ENCODE assay signal across 23 cellular contexts in the genomic region with DNA sequence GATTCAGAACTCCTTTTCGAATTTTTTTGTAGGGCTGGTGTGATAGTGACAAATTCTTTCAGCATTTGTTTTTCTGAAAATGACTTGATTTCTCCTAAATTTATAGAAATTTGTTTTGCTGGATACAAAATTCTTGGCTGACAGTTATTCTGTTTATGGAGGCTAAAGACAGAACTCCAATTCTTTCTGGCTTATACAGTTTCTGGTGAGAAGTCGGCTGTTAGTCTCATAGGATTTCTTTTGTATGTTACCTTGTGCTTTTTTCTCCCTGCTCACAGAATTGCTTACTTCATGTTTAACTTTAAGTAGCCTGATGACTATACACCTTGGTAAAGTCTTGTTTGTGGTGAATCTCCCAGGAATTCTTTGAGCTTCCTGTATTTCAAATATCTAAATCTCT.
A peak's percentile ranks its signal among the peaks of the same experiment; 100 is the strongest.
DNase-seq lines count a peak whose midpoint lies in the region; ATAC-seq, FAIRE-seq and TF ChIP-seq lines count a peak whose summit lies in the region.
"Had no signal": no experiment of that assay in that cellular context is flagged by ENCODE, and none has a peak within 500 bp of the region (broad histone marks: within the 10 kb centered on the region; RNA-seq: fewer than 3 reads in every experiment).

No MANE protein-coding gene starts in this region.

- no peak for TF ChIP-seq RAD21 in GM12878 (IDR thresholded peaks at IDR 0.05; ENCODE audit: insufficient read depth, low read depth, low read length)

- SMC1A ChIA-PET in GM12878 (lab: Charles Lee; ENCODE audit: uncharacterized antibody, unreplicated experiment) = no interaction called here

- WGBS in GM12878 (ENCODE audit: insufficient coverage, insufficient replicate concordance, low lambda C conversion rate, missing lambda C conversion rate) = 25% methylated on average over 2 of the region's 2 CpGs

- no peaks in the 10 kb centered on the region for H3K27me3 ChIP-seq in GM12878 (replicated peaks in 1 of 2; ENCODE audit: control insufficient read depth in 2 of 2, insufficient read depth in 2 of 2, low read length in 1 of 2)
- H3K27me3 ChIP-seq: BE2C, BLaER1 had no signal

- no peak for ATAC-seq in GM12878
- no peak for ATAC-seq in GM18502 (IDR thresholded peaks at IDR 0.05; ENCODE audit: poor library complexity, unreplicated experiment)
- ATAC-seq: A549; CD8-positive, alpha-beta T cell had no signal

- no peak overlapping the region for H3K9ac ChIP-seq in GM12878 (ENCODE audit: control insufficient read depth, insufficient read depth, low read length)
- H3K9ac ChIP-seq: BLaER1 had no signal

- H3K4me2 ChIP-seq in GM12878 (ENCODE audit: control insufficient read depth, insufficient read depth) = no peak overlapping the region
- H3K4me2 ChIP-seq: A549, BLaER1 had no signal

- in situ Hi-C loops in ACHN (cut with HindIII; ENCODE audit: low pct_ligation_motif_present, low pct_unique_long_range_greater_than_20kb, low sequenced_read_pairs) (no loop called here), GM12878 (cut with MboI) (no loop called here)

- H3K4me3 Mint-ChIP-seq in activated CD4-positive, alpha-beta T cell treated with anti-CD3 and anti-CD28 coated beads, Interleukin-2, amount 10 ng/mL, durations not matched to agents 7 days and 5 days = no peak overlapping the region
- H3K4me3 Mint-ChIP-seq: CD4-positive, alpha-beta T cell; CD8-positive, alpha-beta T cell had no signal

- no peak for FAIRE-seq in GM12878 (lab: Jason Lieb, UNC)
- FAIRE-seq: A549, D721Med, G401.6, GM12892, GM19239 had no signal

- H3K9me3 Mint-ChIP-seq in activated CD4-positive, alpha-beta T cell treated with anti-CD3 and anti-CD28 coated beads, Interleukin-2, amount 10 ng/mL, durations not matched to agents 7 days and 5 days = peaks cover 12% of the 10 kb centered on the region

- no peak for TF ChIP-seq EP300 in GM12878 (IDR thresholded peaks at IDR 0.05; ENCODE audit: borderline replicate concordance in 1 of 2, control insufficient read depth in 1 of 2, low read depth in 2 of 2, low read length in 2 of 2)

- peak; percentile 1 for DNase-seq in DMS53 (lab: John Stamatoyannopoulos, UW)
- no peak for DNase-seq in DMS53 treated with DMSO at 0.1 percent for 48 hours (lab: John Stamatoyannopoulos, UW; ENCODE audit: unreplicated experiment)
- peak; percentile 9 for DNase-seq in ACHN
- DNase-seq in OCI-M1 (lab: John Stamatoyannopoulos, UW) = peak; percentile 17
- no peak for DNase-seq in GM12878 (ENCODE audit: low read depth, low spot score)
- no peak for DNase-seq in activated CD4-positive, alpha-beta T cell treated with anti-CD3 and anti-CD28 coated beads, Interleukin-2, amount 10 ng/mL, durations not matched to agents 7 days and 5 days
- DNase-seq in NCI-H526 (lab: John Stamatoyannopoulos, UW) = no peak
- DNase-seq: BE2C; Caco-2; Calu3; CD4-positive, alpha-beta T cell; CD8-positive, alpha-beta T cell; DMS79 treated with DMSO at 0.1 percent for 48 hours; GF-D8 had no signal

- H3K4me3 ChIP-seq in GM12878 = no peak overlapping the region
- H3K4me3 ChIP-seq: A549, BLaER1 had no signal

- no peak for TF ChIP-seq CTCF in GM12878 (IDR thresholded peaks at IDR 0.05 in 2 of 3, conservative IDR thresholded peaks at IDR 0.05 in 1 of 3; ENCODE audit: control insufficient read depth in 2 of 3, extremely low read depth in 1 of 3, insufficient read depth in 1 of 3, low read depth in 3 of 3, low read length in 3 of 3)

- no peaks in the 10 kb centered on the region for H4K20me1 ChIP-seq in GM12878 (ENCODE audit: control insufficient read depth, insufficient read depth)
- H4K20me1 ChIP-seq: BLaER1 had no signal

- no peak overlapping the region for H3K27ac ChIP-seq in GM12878 (ENCODE audit: control insufficient read depth, insufficient read depth)
- H3K27ac ChIP-seq: 22Rv1, A549, BLaER1, C4-2B had no signal

- H3K9me3 ChIP-seq in GM12878 (replicated peaks; ENCODE audit: control insufficient read depth, insufficient read depth, low read length) = no peaks in the 10 kb centered on the region; the same call in 2 of the 3 replicates
- H3K9me3 ChIP-seq: A549, BE2C, BLaER1 had no signal

- no TSS peak for BruUV-seq in GM12878 (replicated peaks; lab: Mats Ljungman, UMichigan)

- no peak for TF ChIP-seq POLR2A in GM12878 (IDR thresholded peaks at IDR 0.05; ENCODE audit: low read depth, low read length)

- no peaks in the 10 kb centered on the region for H3K36me3 ChIP-seq in GM12878 (ENCODE audit: control insufficient read depth in 2 of 2, insufficient read depth in 2 of 2, low read length in 1 of 2)
- H3K36me3 ChIP-seq: BE2C, BLaER1 had no signal

- no peak overlapping the region for H3K27ac Mint-ChIP-seq in activated CD4-positive, alpha-beta T cell treated with anti-CD3 and anti-CD28 coated beads, Interleukin-2, amount 10 ng/mL, durations not matched to agents 7 days and 5 days
- H3K27ac Mint-ChIP-seq: CD4-positive, alpha-beta T cell; CD8-positive, alpha-beta T cell had no signal

- no peaks in the 10 kb centered on the region for H3K4me1 ChIP-seq in GM12878 (ENCODE audit: control insufficient read depth, insufficient read depth, low read length)
- H3K4me1 ChIP-seq: A549, BE2C, BLaER1, Caco-2 had no signal

- H3K36me3 Mint-ChIP-seq in activated CD4-positive, alpha-beta T cell treated with anti-CD3 and anti-CD28 coated beads, Interleukin-2, amount 10 ng/mL, durations not matched to agents 7 days and 5 days (ENCODE audit: low read depth) = no peaks in the 10 kb centered on the region
- H3K36me3 Mint-ChIP-seq: CD8-positive, alpha-beta T cell had no signal

- no peaks in the 10 kb centered on the region for H3K79me2 ChIP-seq in GM12878 (ENCODE audit: control insufficient read depth, insufficient read depth, low read length)

- POLR2A ChIA-PET in GM12878 (lab: Charles Lee) = no interaction called here
- POLR2A ChIA-PET in activated CD4-positive, alpha-beta T cell treated with anti-CD3 and anti-CD28 coated beads, Interleukin-2, amount 10 ng/mL, durations not matched to agents 7 days and 5 days (lab: Charles Lee) = no interaction called here

- intact Hi-C loops in GM12878 (cut with micrococcal nuclease; ENCODE audit: unreplicated experiment) = no loop called here

- H2AFZ ChIP-seq in GM12878 (ENCODE audit: control insufficient read depth, low read depth, low read length) = no peak overlapping the region

- CTCF ChIA-PET in GM12878 (lab: Yijun Ruan, JAX) = no interaction called here
- CTCF ChIA-PET in activated CD4-positive, alpha-beta T cell treated with anti-CD3 and anti-CD28 coated beads, Interleukin-2, amount 10 ng/mL, durations not matched to agents 7 days and 5 days (lab: Charles Lee) = no interaction called here

- H3K4me1 Mint-ChIP-seq in activated CD4-positive, alpha-beta T cell treated with anti-CD3 and anti-CD28 coated beads, Interleukin-2, amount 10 ng/mL, durations not matched to agents 7 days and 5 days = no peaks in the 10 kb centered on the region

- RAD21 ChIA-PET in GM12878 (lab: Charles Lee; ENCODE audit: unreplicated experiment) = no interaction called here

- no peaks in the 10 kb centered on the region for H3K27me3 Mint-ChIP-seq in activated CD4-positive, alpha-beta T cell treated with anti-CD3 and anti-CD28 coated beads, Interleukin-2, amount 10 ng/mL, durations not matched to agents 7 days and 5 days
- H3K27me3 Mint-ChIP-seq: CD4-positive, alpha-beta T cell had no signal

TF ChIP-seq in GM12878, 131 proteins besides CTCF, POLR2A, EP300 and RAD21:
- TF ChIP-seq PAX5 (IDR thresholded peaks at IDR 0.05; ENCODE audit: borderline replicate concordance, low read depth, low read length) (no peak), CBX5 (IDR thresholded peaks at IDR 0.05; ENCODE audit: low read depth) (0 out of 2 replicates have a peak, but pooled peaks have one; percentile 22), HDGF (IDR thresholded peaks at IDR 0.05) (no peak)
TF ChIP-seq in GM12878: peak in this region for 1.

Comparison
In these comparisons a context has a peak if more than half of its experiments do, and no peak if none do; other contexts are left out.
1. DNase-seq: peak in DMS53 (single experiment), ACHN (single experiment) and OCI-M1 (single experiment); none in DMS53 treated with DMSO at 0.1 percent for 48 hours (single experiment), GM12878 (single experiment), activated CD4-positive, alpha-beta T cell treated with anti-CD3 and anti-CD28 coated beads, Interleukin-2, amount 10 ng/mL, durations not matched to agents 7 days and 5 days (single experiment) and NCI-H526 (0 of 2).